Comparison of ENCODE assay signal across 1 cellular context in genomic region chr5:157864067-157864466, GRCh38.
TF ChIP-seq lines count a peak whose summit lies in the region.

No MANE protein-coding gene starts in this region.

TF ChIP-seq in H1, 55 proteins besides CTCF, POLR2A, EP300 and RAD21:
- TF ChIP-seq CTBP2 (IDR thresholded peaks at IDR 0.05; ENCODE audit: borderline replicate concordance, insufficient read depth, insufficient read length, low read length) = no peak
- TF ChIP-seq HDAC2 (IDR thresholded peaks at IDR 0.05; ENCODE audit: borderline replicate concordance in 1 of 2, low read depth in 2 of 2, low read length in 2 of 2) = 0 out of 4 replicates have a peak, but pooled peaks of 1 of the 2 experiments have one; percentile 45
- TF ChIP-seq KDM4A (IDR thresholded peaks at IDR 0.05; ENCODE audit: low read depth, low read length, severe bottlenecking) = no peak
- no peak for TF ChIP-seq GABPA (IDR thresholded peaks at IDR 0.05; ENCODE audit: borderline replicate concordance, insufficient read depth, low read length)
- peak; percentile 76 for TF ChIP-seq TEAD4 (IDR thresholded peaks at IDR 0.05; ENCODE audit: low read depth, low read length)
- peak; percentile 68; the same call in 1 of the 2 replicates for TF ChIP-seq YY1 (IDR thresholded peaks at IDR 0.05; ENCODE audit: low read depth, low read length)
- peak; percentile 31 for TF ChIP-seq NANOG (IDR thresholded peaks at IDR 0.05; ENCODE audit: insufficient read depth, low read depth, low read length, poor library complexity, severe bottlenecking)
- no peak for TF ChIP-seq CBX8 (IDR thresholded peaks at IDR 0.05; ENCODE audit: borderline replicate concordance, low read depth, low read length)
- peak; percentile 57 for TF ChIP-seq SAP30 (IDR thresholded peaks at IDR 0.05; ENCODE audit: insufficient read depth, insufficient replicate concordance, low read length)
- peak; percentile 87 to 95 for TF ChIP-seq SIN3A (conservative IDR thresholded peaks at IDR 0.05 in 1 of 2, IDR thresholded peaks at IDR 0.05 in 1 of 2; ENCODE audit: low read depth in 1 of 2, low read length in 2 of 2)
